Comparison of ENCODE assay signal across 28 cellular contexts in the genomic region with DNA sequence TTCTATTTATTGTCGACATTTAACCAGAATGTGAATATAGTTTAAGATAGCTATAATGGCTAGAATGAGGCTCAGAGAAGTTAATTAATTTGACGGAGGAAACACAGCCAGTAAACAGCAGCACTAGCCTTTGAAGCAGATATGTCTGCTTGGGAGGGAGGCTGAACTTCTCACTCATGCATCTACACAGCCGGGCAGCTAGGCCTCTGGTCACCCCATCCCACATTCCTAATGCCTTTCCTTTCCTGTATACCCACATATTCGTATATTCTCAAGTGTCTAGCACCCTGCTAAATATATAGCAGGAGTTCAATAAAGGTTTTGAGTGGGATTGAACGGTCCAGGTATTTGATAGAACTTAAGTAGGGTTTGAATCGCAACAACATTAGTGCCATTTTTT.
"Had no signal": no experiment of that assay in that cellular context is flagged by ENCODE, and none has a peak within 500 bp of the region (broad histone marks: within the 10 kb centered on the region; RNA-seq: fewer than 3 reads in every experiment).

No MANE protein-coding gene starts in this region.

- H3K9me3 Mint-ChIP-seq: stimulated activated effector memory CD8-positive, alpha-beta T cell treated with anti-CD3 and anti-CD28 coated beads, Interleukin-12 subunit alpha, Interleukin-12 subunit beta, amount 100 ng/mL, for 72 hours; stimulated activated naive B cell treated with anti-CD40 and anti-IgM and Interleukin-4, amounts not matched to agents 10 μg/mL and 1 μg/mL and 100 μg/mL, for 72 hours; stimulated activated naive CD8-positive, alpha-beta T cell treated with anti-CD3 and anti-CD28 coated beads, Interleukin-15, amount 100 ng/mL, for 72 hours; stimulated activated naive CD8-positive, alpha-beta T cell treated with anti-CD3 and anti-CD28 coated beads, Interleukin-15, Interleukin-2, amounts not matched to agents 100 ng/mL and 50 ng/mL, for 24 hours; type B pancreatic cell had no signal

- FAIRE-seq: urothelium cell line had no signal

- H3K36me3 Mint-ChIP-seq: stimulated activated effector memory CD8-positive, alpha-beta T cell treated with anti-CD3 and anti-CD28 coated beads, Interleukin-12 subunit alpha, Interleukin-12 subunit beta, amount 100 ng/mL, for 72 hours; stimulated activated memory B cell treated with anti-CD40 and anti-IgM and Interleukin-4, amounts not matched to agents 10 μg/mL and 1 μg/mL and 100 μg/mL, for 72 hours; stimulated activated naive B cell treated with anti-CD40 and anti-IgM and Interleukin-4, amounts not matched to agents 10 μg/mL and 1 μg/mL and 100 μg/mL, for 72 hours; type B pancreatic cell had no signal

- H3K27ac Mint-ChIP-seq: stimulated activated effector memory CD8-positive, alpha-beta T cell treated with anti-CD3 and anti-CD28 coated beads, Interleukin-12 subunit alpha, Interleukin-12 subunit beta, amount 100 ng/mL, for 72 hours; stimulated activated memory B cell treated with anti-CD40 and anti-IgM and Interleukin-4, amounts not matched to agents 10 μg/mL and 1 μg/mL and 100 μg/mL, for 72 hours; stimulated activated naive B cell treated with anti-CD40 and anti-IgM and Interleukin-4, amounts not matched to agents 10 μg/mL and 1 μg/mL and 100 μg/mL, for 72 hours; stimulated activated naive CD8-positive, alpha-beta T cell treated with anti-CD3 and anti-CD28 coated beads, Interleukin-15, amount 100 ng/mL, for 72 hours; stimulated activated naive CD8-positive, alpha-beta T cell treated with anti-CD3 and anti-CD28 coated beads, Interleukin-15, Interleukin-2, amounts not matched to agents 100 ng/mL and 50 ng/mL, for 24 hours; type B pancreatic cell had no signal

- H3K9me3 ChIP-seq: stomach, suprapubic skin, testis, thoracic aorta, tibial artery, tibial nerve, transverse colon, upper lobe of left lung, upper lobe of right lung, uterus, vagina had no signal

- H3K27ac ChIP-seq: stomach, suprapubic skin, testis, thoracic aorta, tibial artery, tibial nerve, transverse colon, upper lobe of left lung, upper lobe of right lung, uterus, vagina had no signal

- H3K36me3 ChIP-seq: stomach, suprapubic skin, thoracic aorta, tibial artery, tibial nerve, transverse colon, upper lobe of left lung, upper lobe of right lung, uterus, vagina had no signal

- DNase-seq: stimulated activated CD4-positive, alpha-beta T cell treated with anti-CD3 and anti-CD28 coated beads, Interleukin-2, amount 100 ng/mL, for 48 hours; stimulated activated CD4-positive, alpha-beta T cell treated with anti-CD3 and anti-CD28 coated beads, Interleukin-4, amount 100 ng/mL, for 1 hour; stimulated activated CD4-positive, alpha-beta T cell treated with anti-CD3 and anti-CD28 coated beads, Interleukin-4, amount 100 ng/mL, for 24 hours; stimulated activated CD4-positive, alpha-beta T cell treated with anti-CD3 and anti-CD28 coated beads, Interleukin-4, amount 100 ng/mL, for 4 hours; stimulated activated CD8-positive, alpha-beta memory T cell treated with anti-CD3 and anti-CD28 coated beads, Interleukin-4, amount 100 ng/mL, for 48 hours; stimulated activated naive B cell treated with anti-CD40 and anti-IgM and Interleukin-4, amounts not matched to agents 10 μg/mL and 1 μg/mL and 100 μg/mL, for 72 hours; stimulated activated naive CD4-positive, alpha-beta T cell; stimulated activated naive CD4-positive, alpha-beta T cell treated with Interleukin-2 at 50 U/mL for 16 hours; stimulated activated naive CD8-positive, alpha-beta T cell treated with anti-CD3 and anti-CD28 coated beads, Interleukin-15, amount 100 ng/mL, for 72 hours; stimulated activated naive CD8-positive, alpha-beta T cell treated with anti-CD3 and anti-CD28 coated beads, Interleukin-15, Interleukin-2, amounts not matched to agents 100 U/mL and 50 U/mL, for 24 hours; stomach; substantia nigra; testis; tibial artery; transverse colon; trophoblast cell; upper lobe of left lung; upper lobe of right lung; uterus had no signal

- ATAC-seq: stimulated activated effector memory CD8-positive, alpha-beta T cell treated with anti-CD3 and anti-CD28 coated beads, Interleukin-12 subunit alpha, Interleukin-12 subunit beta, amount 100 ng/mL, for 72 hours; stimulated activated memory B cell treated with anti-CD40 and anti-IgM and Interleukin-4, amounts not matched to agents 10 μg/mL and 1 μg/mL and 100 μg/mL, for 72 hours; stimulated activated naive B cell treated with anti-CD40 and anti-IgM and Interleukin-4, amounts not matched to agents 10 μg/mL and 1 μg/mL and 100 μg/mL, for 72 hours; stimulated activated naive CD8-positive, alpha-beta T cell treated with anti-CD3 and anti-CD28 coated beads, Interleukin-15, amount 100 ng/mL, for 72 hours; stimulated activated naive CD8-positive, alpha-beta T cell treated with anti-CD3 and anti-CD28 coated beads, Interleukin-15, Interleukin-2, amounts not matched to agents 100 U/mL and 50 U/mL, for 24 hours; upper lobe of right lung had no signal

- H3K4me1 ChIP-seq: suprapubic skin, testis, tibial artery, tibial nerve, upper lobe of left lung, upper lobe of right lung, uterus, vagina had no signal

- H3K27me3 ChIP-seq: testis, transverse colon, upper lobe of left lung, upper lobe of right lung, uterus, vagina had no signal

- H3K4me3 ChIP-seq: stomach, suprapubic skin, testis, thoracic aorta, tibial artery, tibial nerve, transverse colon, upper lobe of left lung, upper lobe of right lung, uterus, vagina had no signal

- H3K4me3 Mint-ChIP-seq: stimulated activated effector memory CD8-positive, alpha-beta T cell treated with anti-CD3 and anti-CD28 coated beads, Interleukin-12 subunit alpha, Interleukin-12 subunit beta, amount 100 ng/mL, for 72 hours; stimulated activated memory B cell treated with anti-CD40 and anti-IgM and Interleukin-4, amounts not matched to agents 10 μg/mL and 1 μg/mL and 100 μg/mL, for 72 hours; stimulated activated naive B cell treated with anti-CD40 and anti-IgM and Interleukin-4, amounts not matched to agents 10 μg/mL and 1 μg/mL and 100 μg/mL, for 72 hours; stimulated activated naive CD8-positive, alpha-beta T cell treated with anti-CD3 and anti-CD28 coated beads, Interleukin-15, amount 100 ng/mL, for 72 hours; stimulated activated naive CD8-positive, alpha-beta T cell treated with anti-CD3 and anti-CD28 coated beads, Interleukin-15, Interleukin-2, amounts not matched to agents 100 ng/mL and 50 ng/mL, for 24 hours; type B pancreatic cell had no signal

- H3K4me1 Mint-ChIP-seq: stimulated activated effector memory CD8-positive, alpha-beta T cell treated with anti-CD3 and anti-CD28 coated beads, Interleukin-12 subunit alpha, Interleukin-12 subunit beta, amount 100 ng/mL, for 72 hours; stimulated activated memory B cell treated with anti-CD40 and anti-IgM and Interleukin-4, amounts not matched to agents 10 μg/mL and 1 μg/mL and 100 μg/mL, for 72 hours; stimulated activated naive CD8-positive, alpha-beta T cell treated with anti-CD3 and anti-CD28 coated beads, Interleukin-15, amount 100 ng/mL, for 72 hours had no signal
